Comparison of ENCODE assay signal across 19 cellular contexts in genomic region chr17:46889992-46890564, GRCh38. TPM values are rescaled to one million over a fixed set of nuclear protein-coding genes. Genes with fewer than 3 reads are reported as not detected.
A peak's percentile ranks its signal among the peaks of the same experiment; 100 is the strongest.
DNase-seq lines count a peak whose midpoint lies in the region; TF ChIP-seq lines count a peak whose summit lies in the region.
"Had no signal": no experiment of that assay in that cellular context is flagged by ENCODE, and none has a peak within 500 bp of the region (broad histone marks: within the 10 kb centered on the region; RNA-seq: fewer than 3 reads in every experiment).

No MANE protein-coding gene starts in this region.

- H3F3A ChIP-seq in neural cell (ENCODE audit: insufficient read depth, low read length, poor library complexity, severe bottlenecking) = no peaks in the 10 kb centered on the region

- no peak overlapping the region for H3K4me3 ChIP-seq in BLaER1
- H3K4me3 ChIP-seq in neural cell (ENCODE audit: low read length) = no peak overlapping the region
- H3K4me3 ChIP-seq in OCI-LY7 (ENCODE audit: low read depth, low read length, poor library complexity, severe bottlenecking) = no peak overlapping the region
- H3K4me3 ChIP-seq: A549 had no signal

- BruUV-seq in OCI-LY7 (replicated peaks; lab: Mats Ljungman, UMichigan) = no TSS peak

- no peak overlapping the region for H3K27ac ChIP-seq in BLaER1
- peak overlapping the region; percentile 15 for H3K27ac ChIP-seq in neural cell (ENCODE audit: low read length)
- H3K27ac ChIP-seq in OCI-LY7 (ENCODE audit: low read depth, low read length, poor library complexity, severe bottlenecking) = no peak overlapping the region
- H3K27ac ChIP-seq: A549 had no signal

- H2AFZ ChIP-seq in neural cell (ENCODE audit: low read depth, low read length) = peak overlapping the region; percentile 42
- no peak overlapping the region for H2AFZ ChIP-seq in OCI-LY7 (ENCODE audit: low read length)

- CTCF ChIA-PET in OCI-LY7 (lab: Charles Lee; ENCODE audit: unreplicated experiment) = no interaction called here

- H4K20me1 ChIP-seq in BLaER1 (no peaks in the 10 kb centered on the region), neural cell (ENCODE audit: insufficient read depth) (no peaks in the 10 kb centered on the region), OCI-LY7 (ENCODE audit: insufficient read depth, low read length) (no peaks in the 10 kb centered on the region)

- H3K4me2 ChIP-seq in BLaER1 (peak overlapping the region; percentile 41), neural cell (ENCODE audit: low read length) (no peak overlapping the region), OCI-LY7 (ENCODE audit: low read length) (no peak overlapping the region)
- H3K4me2 ChIP-seq: A549 had no signal

- POLR2A ChIA-PET in OCI-LY7 (lab: Charles Lee) = no interaction called here

- H3K9me2 ChIP-seq in neural cell (ENCODE audit: insufficient read depth, low read length) (no peaks in the 10 kb centered on the region), OCI-LY7 (ENCODE audit: insufficient read depth, low read length) (no peaks in the 10 kb centered on the region)

- H3K4me1 ChIP-seq in BLaER1 = peaks cover 16% of the 10 kb centered on the region
- H3K4me1 ChIP-seq in OCI-LY7 (ENCODE audit: insufficient read depth, low read length, poor library complexity, severe bottlenecking) = no peaks in the 10 kb centered on the region
- H3K4me1 ChIP-seq: A549 had no signal

- H3K79me2 ChIP-seq in neural cell (replicated peaks; ENCODE audit: insufficient read depth, low read length) = no peaks in the 10 kb centered on the region
- H3K79me2 ChIP-seq in OCI-LY7 (ENCODE audit: insufficient read depth, low read depth, low read length) = no peaks in the 10 kb centered on the region

- no peaks in the 10 kb centered on the region for H3K27me3 ChIP-seq in BLaER1
- H3K27me3 ChIP-seq in neural cell (ENCODE audit: insufficient read depth, low read depth, low read length) = no peaks in the 10 kb centered on the region

- intact Hi-C loops in OCI-LY7 (cut with micrococcal nuclease; ENCODE audit: unreplicated experiment) = no loop called here

- DNase-seq in EL = peak; percentile 14
- peak; percentile 10 for DNase-seq in astrocyte of the hippocampus (ENCODE audit: low read depth, low spot score)
- DNase-seq in NCI-H1694 (lab: John Stamatoyannopoulos, UW) = no peak
- no peak for DNase-seq in OCI-LY7 (ENCODE audit: low spot score)
- DNase-seq in 8988T = no peak
- DNase-seq in activated CD4-positive, alpha-beta T cell treated with anti-CD3 and anti-CD28 coated beads for 1 hour = no peak
- DNase-seq: C1 segment of cervical spinal cord; CD8-positive, alpha-beta memory T cell; DND-41; GF-D8; KBM-7; NCI-H187 treated with DMSO at 0.1 percent for 48 hours; NCI-H446; NCI-H69; OCI-M1; SW 1271 had no signal

- no peak overlapping the region for H3K9ac ChIP-seq in BLaER1
- H3K9ac ChIP-seq in neural cell (ENCODE audit: low read length) = peak overlapping the region; percentile 9

- no peaks in the 10 kb centered on the region for H3K9me3 ChIP-seq in BLaER1
- H3K9me3 ChIP-seq in neural cell (ENCODE audit: low read length) = no peaks in the 10 kb centered on the region
- no peaks in the 10 kb centered on the region for H3K9me3 ChIP-seq in OCI-LY7 (ENCODE audit: low read length)
- H3K9me3 ChIP-seq: A549 had no signal

- no peaks in the 10 kb centered on the region for H3K36me3 ChIP-seq in BLaER1
- H3K36me3 ChIP-seq in neural cell (ENCODE audit: insufficient read depth, low read length) = no peaks in the 10 kb centered on the region
- no peaks in the 10 kb centered on the region for H3K36me3 ChIP-seq in OCI-LY7 (ENCODE audit: insufficient read depth, low read length)

- no peak for TF ChIP-seq RAD21 in neural cell (conservative IDR thresholded peaks at IDR 0.05)

- TF ChIP-seq EP300 in neural cell (conservative IDR thresholded peaks at IDR 0.05; ENCODE audit: poor library complexity, severe bottlenecking) = no peak

- TF ChIP-seq CTCF in neural cell (IDR thresholded peaks at IDR 0.05; ENCODE audit: poor library complexity, severe bottlenecking) = no peak
- no peak for TF ChIP-seq CTCF in OCI-LY7 (conservative IDR thresholded peaks at IDR 0.05; ENCODE audit: low read length)

TF ChIP-seq in neural cell, 6 proteins besides CTCF, POLR2A, EP300 and RAD21:
- TF ChIP-seq POLR2AphosphoS5 (IDR thresholded peaks at IDR 0.05) = peak; percentile 15
- TF ChIP-seq REST (IDR thresholded peaks at IDR 0.05; ENCODE audit: borderline replicate concordance) = no peak

RNA-seq across cellular contexts. Expression of gene GOSR2, which starts 32.9 kb away (rescaled TPM):
- 41.4 and 47.5 TPM in 2 replicates for polyA plus RNA-seq in neural cell
- polyA minus RNA-seq in neural cell = 66.5 and 70.7 TPM in 2 replicates
- total RNA-seq in OCI-LY7 (2014; rRNA removed; shearing (Covaris generic)) = 40.9 and 46.5 TPM in 2 replicates
- 61.6 and 62.8 TPM in 2 replicates for total RNA-seq in OCI-LY7 (2022)

RNA-seq across cellular contexts. Expression of gene WNT9B, which starts 38.7 kb away (rescaled TPM):
- not detected in 2 replicates for polyA plus RNA-seq in neural cell
- not detected in 2 replicates for polyA minus RNA-seq in neural cell
- not detected in 2 replicates for total RNA-seq in OCI-LY7 (2014; rRNA removed; shearing (Covaris generic))
- total RNA-seq in OCI-LY7 (2022) = not detected in 2 replicates
- total RNA-seq: CD8-positive, alpha-beta memory T cell had no signal
- polyA plus RNA-seq: CD8-positive, alpha-beta memory T cell had no signal

Comparison
In these comparisons a context has a peak if more than half of its experiments do, and no peak if none do; other contexts are left out.
1. DNase-seq: peak in EL (single experiment) and astrocyte of the hippocampus (single experiment); none in NCI-H1694 (single experiment), OCI-LY7 (single experiment), 8988T (single experiment) and activated CD4-positive, alpha-beta T cell treated with anti-CD3 and anti-CD28 coated beads for 1 hour (single experiment).